15 cellular contexts compared by ENCODE assay signal in the genomic region with DNA sequence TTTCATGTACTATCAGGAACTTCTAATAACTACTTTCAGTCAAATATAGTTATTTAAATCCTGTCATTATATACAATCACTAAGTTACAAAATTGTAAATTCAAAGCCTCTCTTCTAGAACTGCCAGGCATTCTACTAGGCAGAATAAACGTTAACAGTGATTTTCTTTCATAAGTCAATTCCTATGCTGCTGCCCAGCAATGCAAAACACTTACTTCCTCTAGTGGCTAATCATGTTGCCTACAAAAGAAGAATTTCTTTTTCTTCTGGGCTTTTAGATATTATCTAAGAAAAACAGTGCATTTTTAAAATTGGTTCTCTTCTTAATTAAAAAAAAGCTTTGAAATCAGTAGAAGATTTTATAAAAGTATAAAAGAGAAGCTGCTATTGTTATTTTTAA.
A peak's percentile ranks its signal among the peaks of the same experiment; 100 is the strongest.
DNase-seq lines count a peak whose midpoint lies in the region; ATAC-seq and TF ChIP-seq lines count a peak whose summit lies in the region.
"Had no signal": no experiment of that assay in that cellular context is flagged by ENCODE, and none has a peak within 500 bp of the region (broad histone marks: within the 10 kb centered on the region; RNA-seq: fewer than 3 reads in every experiment).

No MANE protein-coding gene starts in this region.

- H3K9me3 Mint-ChIP-seq in endodermal cell = no peaks in the 10 kb centered on the region
- H3K9me3 Mint-ChIP-seq in T-helper 2 cell treated with Interferon-gamma antibody and Interleukin-4, amounts not matched to agents 5 μg/mL and 100 μg/mL, for 36 hours = peaks cover 9% of the 10 kb centered on the region
- H3K9me3 Mint-ChIP-seq in activated CD4-positive, alpha-beta memory T cell treated with anti-CD3 and anti-CD28 coated beads, Interleukin-2, amount 10 ng/mL, durations not matched to agents 7 days and 5 days = peaks cover 4% of the 10 kb centered on the region

- CTCF ChIA-PET in activated CD4-positive, alpha-beta memory T cell treated with anti-CD3 and anti-CD28 coated beads, Interleukin-2, amount 10 ng/mL, durations not matched to agents 7 days and 5 days (lab: Charles Lee) = no interaction called here

- WGBS in endodermal cell (ENCODE audit: insufficient coverage in 1 of 2, insufficient read length in 1 of 2), 2 experiments = 60 to 75% methylated on average over 1 of the region's 1 CpG
- WGBS in right lobe of liver (ENCODE audit: insufficient coverage, low coverage, low lambda C conversion rate, missing lambda C conversion rate) = 3% methylated on average over 1 of the region's 1 CpG

- no peaks in the 10 kb centered on the region for H3K79me2 ChIP-seq in ACC112 (ENCODE audit: control insufficient read depth, insufficient read depth, low read length, unreplicated experiment)

- no peak for ATAC-seq in right lobe of liver
- ATAC-seq: activated CD4-positive, CD25-positive, alpha-beta regulatory T cell treated with anti-CD3 and anti-CD28 coated beads, Interleukin-2, amount 50 U/mL, for 24 hours; stimulated activated memory B cell treated with anti-CD40 and anti-IgM and Interleukin-4, amounts not matched to agents 10 μg/mL and 1 μg/mL and 100 μg/mL, for 72 hours had no signal

- H3K27me3 ChIP-seq in ACC112 (ENCODE audit: insufficient read depth, low read length) (no peaks in the 10 kb centered on the region), endodermal cell (ENCODE audit: control insufficient read depth, insufficient read depth, low read length, poor library complexity, severe bottlenecking) (no peaks in the 10 kb centered on the region), right lobe of liver (no peaks in the 10 kb centered on the region)
- H3K27me3 ChIP-seq: sigmoid colon had no signal

- H3K27me3 Mint-ChIP-seq in endodermal cell (ENCODE audit: insufficient read depth) = no peaks in the 10 kb centered on the region
- no peaks in the 10 kb centered on the region for H3K27me3 Mint-ChIP-seq in T-helper 2 cell treated with Interferon-gamma antibody and Interleukin-4, amounts not matched to agents 5 μg/mL and 100 μg/mL, for 36 hours (ENCODE audit: low read depth)
- H3K27me3 Mint-ChIP-seq in activated CD4-positive, alpha-beta memory T cell treated with anti-CD3 and anti-CD28 coated beads, Interleukin-2, amount 10 ng/mL, durations not matched to agents 7 days and 5 days = no peaks in the 10 kb centered on the region
- H3K27me3 Mint-ChIP-seq: activated naive CD8-positive, alpha-beta T cell; CD4-positive, CD25-positive, alpha-beta regulatory T cell; stimulated activated memory B cell treated with anti-CD40 and anti-IgM and Interleukin-4, amounts not matched to agents 10 μg/mL and 1 μg/mL and 100 μg/mL, for 72 hours had no signal

- no peak overlapping the region for H3K4me3 ChIP-seq in ACC112 (ENCODE audit: low read depth, low read length)
- no peak overlapping the region for H3K4me3 ChIP-seq in endodermal cell (ENCODE audit: low read length)
- no peak overlapping the region for H3K4me3 ChIP-seq in right lobe of liver
- H3K4me3 ChIP-seq: HAP-1, sigmoid colon had no signal

- H2AFZ ChIP-seq in ACC112 (ENCODE audit: low read length, unreplicated experiment) = peak overlapping the region; percentile 70

- TF ChIP-seq CTCF in LNCAP (IDR thresholded peaks at IDR 0.05) = peak; percentile 46
- peak; percentile 31 for TF ChIP-seq CTCF in endodermal cell (conservative IDR thresholded peaks at IDR 0.05)
- peak in 3 of 4 donors; percentile 15 to 23 (median 19) for TF ChIP-seq CTCF in right lobe of liver (IDR thresholded peaks at IDR 0.05)

- H3K27ac ChIP-seq in ACC112 (ENCODE audit: low read depth, low read length) = 0 out of 2 replicates have a peak overlapping the region, but pooled peaks have one; percentile 3
- H3K27ac ChIP-seq in endodermal cell (ENCODE audit: low read depth, low read length) = no peak overlapping the region
- H3K27ac ChIP-seq in right lobe of liver = no peak overlapping the region
- H3K27ac ChIP-seq: sigmoid colon had no signal

- no peak for DNase-seq in endodermal cell
- no peak for DNase-seq in right lobe of liver
- DNase-seq in T-helper 2 cell treated with Interferon-gamma antibody and Interleukin-4, amounts not matched to agents 5 μg/mL and 100 μg/mL, for 36 hours (ENCODE audit: low spot score) = no peak
- DNase-seq in DMS53 (lab: John Stamatoyannopoulos, UW) = no peak
- no peak for DNase-seq in KG1 (lab: John Stamatoyannopoulos, UW)
- no peak for DNase-seq in activated CD4-positive, alpha-beta memory T cell treated with anti-CD3 and anti-CD28 coated beads, Interleukin-2, amount 10 ng/mL, durations not matched to agents 7 days and 5 days
- DNase-seq: CD4-positive, CD25-positive, alpha-beta regulatory T cell; NCI-H524; sigmoid colon had no signal

- H3K9me3 ChIP-seq in endodermal cell (ENCODE audit: control insufficient read depth, low read length) (peaks cover 5% of the 10 kb centered on the region), right lobe of liver (no peaks in the 10 kb centered on the region)
- H3K9me3 ChIP-seq: HAP-1, sigmoid colon had no signal

- no peaks in the 10 kb centered on the region for H3K36me3 ChIP-seq in ACC112 (ENCODE audit: insufficient read depth, low read length)
- H3K36me3 ChIP-seq in endodermal cell (ENCODE audit: control insufficient read depth, insufficient read depth, low read length) = no peaks in the 10 kb centered on the region
- H3K36me3 ChIP-seq in right lobe of liver = no peaks in the 10 kb centered on the region
- H3K36me3 ChIP-seq: HAP-1, sigmoid colon had no signal

- H3K4me1 Mint-ChIP-seq in endodermal cell = peaks cover 11% of the 10 kb centered on the region
- H3K4me1 Mint-ChIP-seq in T-helper 2 cell treated with Interferon-gamma antibody and Interleukin-4, amounts not matched to agents 5 μg/mL and 100 μg/mL, for 36 hours (ENCODE audit: low read depth) = no peaks in the 10 kb centered on the region
- no peaks in the 10 kb centered on the region for H3K4me1 Mint-ChIP-seq in activated CD4-positive, alpha-beta memory T cell treated with anti-CD3 and anti-CD28 coated beads, Interleukin-2, amount 10 ng/mL, durations not matched to agents 7 days and 5 days
- H3K4me1 Mint-ChIP-seq: CD4-positive, CD25-positive, alpha-beta regulatory T cell; stimulated activated memory B cell treated with anti-CD40 and anti-IgM and Interleukin-4, amounts not matched to agents 10 μg/mL and 1 μg/mL and 100 μg/mL, for 72 hours had no signal

- no peak overlapping the region for H3K4me3 Mint-ChIP-seq in endodermal cell
- H3K4me3 Mint-ChIP-seq in T-helper 2 cell treated with Interferon-gamma antibody and Interleukin-4, amounts not matched to agents 5 μg/mL and 100 μg/mL, for 36 hours = no peak overlapping the region
- H3K4me3 Mint-ChIP-seq in activated CD4-positive, alpha-beta memory T cell treated with anti-CD3 and anti-CD28 coated beads, Interleukin-2, amount 10 ng/mL, durations not matched to agents 7 days and 5 days = no peak overlapping the region
- H3K4me3 Mint-ChIP-seq: activated naive CD8-positive, alpha-beta T cell; CD4-positive, CD25-positive, alpha-beta regulatory T cell; stimulated activated memory B cell treated with anti-CD40 and anti-IgM and Interleukin-4, amounts not matched to agents 10 μg/mL and 1 μg/mL and 100 μg/mL, for 72 hours had no signal

- H3K36me3 Mint-ChIP-seq in endodermal cell (ENCODE audit: low read depth) = no peaks in the 10 kb centered on the region
- no peaks in the 10 kb centered on the region for H3K36me3 Mint-ChIP-seq in T-helper 2 cell treated with Interferon-gamma antibody and Interleukin-4, amounts not matched to agents 5 μg/mL and 100 μg/mL, for 36 hours (ENCODE audit: low read depth)
- no peaks in the 10 kb centered on the region for H3K36me3 Mint-ChIP-seq in activated CD4-positive, alpha-beta memory T cell treated with anti-CD3 and anti-CD28 coated beads, Interleukin-2, amount 10 ng/mL, durations not matched to agents 7 days and 5 days (ENCODE audit: low read depth)
- H3K36me3 Mint-ChIP-seq: activated naive CD8-positive, alpha-beta T cell; CD4-positive, CD25-positive, alpha-beta regulatory T cell; stimulated activated memory B cell treated with anti-CD40 and anti-IgM and Interleukin-4, amounts not matched to agents 10 μg/mL and 1 μg/mL and 100 μg/mL, for 72 hours had no signal

- no peak for TF ChIP-seq POLR2A in right lobe of liver (IDR thresholded peaks at IDR 0.05)

- H3K4me1 ChIP-seq in ACC112 (ENCODE audit: control insufficient read depth, insufficient read depth, low read length, unreplicated experiment) = peaks cover 21% of the 10 kb centered on the region
- H3K4me1 ChIP-seq in endodermal cell (ENCODE audit: control insufficient read depth, insufficient read depth, low read length) = no peaks in the 10 kb centered on the region
- no peaks in the 10 kb centered on the region for H3K4me1 ChIP-seq in right lobe of liver
- H3K4me1 ChIP-seq: HAP-1, sigmoid colon had no signal

- no peak overlapping the region for H3K27ac Mint-ChIP-seq in endodermal cell
- no peak overlapping the region for H3K27ac Mint-ChIP-seq in T-helper 2 cell treated with Interferon-gamma antibody and Interleukin-4, amounts not matched to agents 5 μg/mL and 100 μg/mL, for 36 hours
- no peak overlapping the region for H3K27ac Mint-ChIP-seq in activated CD4-positive, alpha-beta memory T cell treated with anti-CD3 and anti-CD28 coated beads, Interleukin-2, amount 10 ng/mL, durations not matched to agents 7 days and 5 days
- H3K27ac Mint-ChIP-seq: activated naive CD8-positive, alpha-beta T cell; CD4-positive, CD25-positive, alpha-beta regulatory T cell; stimulated activated memory B cell treated with anti-CD40 and anti-IgM and Interleukin-4, amounts not matched to agents 10 μg/mL and 1 μg/mL and 100 μg/mL, for 72 hours had no signal

- H3K9ac ChIP-seq in endodermal cell (ENCODE audit: extremely low read depth, low read length, poor library complexity, severe bottlenecking) = no peak overlapping the region

- intact Hi-C loops in right lobe of liver (cut with DNase I) = no loop called here

- POLR2A ChIA-PET in activated CD4-positive, alpha-beta memory T cell treated with anti-CD3 and anti-CD28 coated beads, Interleukin-2, amount 10 ng/mL, durations not matched to agents 7 days and 5 days (lab: Charles Lee) = no interaction called here
